ENCODE assay signal across 18 cellular contexts in the genomic region with DNA sequence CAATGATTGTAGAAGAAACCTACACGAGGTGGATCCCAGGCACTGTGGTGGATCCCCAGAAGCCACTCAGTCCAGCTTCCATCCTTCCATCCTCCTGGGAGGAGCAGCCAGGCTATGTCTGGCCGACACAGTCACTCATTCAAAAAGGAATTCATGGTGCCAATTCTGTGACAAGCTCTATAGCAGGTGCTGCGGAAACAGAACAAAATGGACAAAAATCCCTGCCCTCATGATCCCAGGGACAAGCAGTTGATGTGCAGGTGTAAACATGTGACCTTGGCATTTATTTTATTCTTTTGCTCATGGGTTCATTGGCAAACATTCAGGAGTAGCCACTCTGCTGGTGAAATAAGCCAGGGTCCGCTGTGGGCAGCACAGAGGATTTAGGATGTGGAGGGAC. TPM values are rescaled to one million over a fixed set of nuclear protein-coding genes. Genes with fewer than 3 reads are reported as not detected.
A peak's percentile ranks its signal among the peaks of the same experiment; 100 is the strongest.
DNase-seq lines count a peak whose midpoint lies in the region; ATAC-seq lines count a peak whose summit lies in the region.
"Had no signal": no experiment of that assay in that cellular context is flagged by ENCODE, and none has a peak within 500 bp of the region (broad histone marks: within the 10 kb centered on the region; RNA-seq: fewer than 3 reads in every experiment).

No MANE protein-coding gene starts in this region.

- H3K4me3 Mint-ChIP-seq in T-helper 17 cell = no peak overlapping the region
- H3K4me3 Mint-ChIP-seq: B cell; CD8-positive, alpha-beta T cell; IgD-negative memory B cell had no signal

- H3K27me3 Mint-ChIP-seq in T-helper 17 cell = peaks cover 17% of the 10 kb centered on the region

- H3K27ac ChIP-seq in cingulate gyrus (ENCODE audit: low read depth, low read length) (peak overlapping the region; percentile 89), layer of hippocampus (ENCODE audit: low read depth, low read length) (peak overlapping the region; percentile 87), temporal lobe (ENCODE audit: low read depth, low read length) (peak overlapping the region; percentile 76)
- H3K27ac ChIP-seq: BLaER1 treated with 17β-estradiol and CSF1 and Interleukin-3, amounts not matched to agents 10 nM and 100 nM; GM23248 had no signal

- no peaks in the 10 kb centered on the region for H3K9me3 ChIP-seq in T-helper 17 cell (ENCODE audit: control insufficient read depth, low read length, poor library complexity, severe bottlenecking)
- H3K9me3 ChIP-seq: HAP-1 had no signal

- peaks cover 2% of the 10 kb centered on the region for H3K36me3 Mint-ChIP-seq in T-helper 17 cell (ENCODE audit: low read depth)
- H3K36me3 Mint-ChIP-seq: CD8-positive, alpha-beta T cell had no signal

- no peaks in the 10 kb centered on the region for H3K4me1 Mint-ChIP-seq in T-helper 17 cell
- H3K4me1 Mint-ChIP-seq: B cell, IgD-negative memory B cell had no signal

- peak; percentile 66 for DNase-seq in pons (ENCODE audit: low spot score)
- no peak for DNase-seq in NCI-H345 (lab: John Stamatoyannopoulos, UW)
- no peak for DNase-seq in T-helper 17 cell
- no peak for DNase-seq in SHP77 (lab: John Stamatoyannopoulos, UW)
- DNase-seq: Calu3; CD8-positive, alpha-beta T cell; DMS79 treated with DMSO at 0.1 percent for 48 hours; GM23248 had no signal

- ATAC-seq in GM21825 (IDR thresholded peaks at IDR 0.05; ENCODE audit: unreplicated experiment) (no peak), T-helper 17 cell (no peak)
- ATAC-seq: CD8-positive, alpha-beta T cell; HepG2 had no signal

- H3K27ac Mint-ChIP-seq in T-helper 17 cell = no peak overlapping the region
- H3K27ac Mint-ChIP-seq: B cell; CD8-positive, alpha-beta T cell; IgD-negative memory B cell had no signal

- no peaks in the 10 kb centered on the region for H3K27me3 ChIP-seq in layer of hippocampus (ENCODE audit: control insufficient read depth, insufficient read depth, low read length)
- H3K27me3 ChIP-seq: BLaER1 treated with 17β-estradiol and CSF1 and Interleukin-3, amounts not matched to agents 10 nM and 100 nM had no signal

RNA-seq across cellular contexts. Expression of gene FGFR2, which starts 49.2 kb away (rescaled TPM):
- total RNA-seq in temporal lobe (46.7 TPM), T-helper 17 cell (under 1 TPM; 0.31 to 0.82 TPM)
- total RNA-seq: A172, B cell, GM23248 had no signal

Comparison
In these comparisons a context has a peak if more than half of its experiments do, and no peak if none do; other contexts are left out.
1. RNA of gene FGFR2, which starts 49.2 kb away (total RNA-seq): 46.7 TPM in temporal lobe (single experiment); 0.31 to 0.82 TPM in T-helper 17 cell; every median in the first group is over 10 times any median in the second.
2. Peak in every context shown above with its lines, with median percentiles within 50 percentile points of each other: H3K27ac ChIP-seq.